In the genomic region with DNA sequence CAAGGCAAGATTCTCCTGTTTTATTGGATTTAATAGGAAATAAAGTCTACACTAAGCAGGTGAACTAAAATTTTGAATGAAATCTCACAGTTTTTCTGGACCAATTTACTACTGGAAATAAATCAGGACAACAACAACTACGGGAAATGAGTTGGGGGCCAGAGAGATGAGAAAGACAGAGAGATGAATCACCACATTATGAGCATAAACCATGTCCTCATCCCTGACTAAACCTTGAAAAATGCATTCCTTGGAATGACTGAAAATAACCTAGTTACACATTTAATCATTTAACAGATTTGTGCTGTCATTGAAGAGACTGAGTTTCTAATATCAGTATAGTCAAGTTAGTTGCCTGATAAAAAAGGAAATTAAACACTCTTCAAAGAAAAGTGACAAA, we compare ENCODE assay signal across 15 cellular contexts.
DNase-seq lines count a peak whose midpoint lies in the region; ATAC-seq and TF ChIP-seq lines count a peak whose summit lies in the region.
"Had no signal": no experiment of that assay in that cellular context is flagged by ENCODE, and none has a peak within 500 bp of the region (broad histone marks: within the 10 kb centered on the region; RNA-seq: fewer than 3 reads in every experiment).

No MANE protein-coding gene starts in this region.

- no peak for TF ChIP-seq CTCF in chondrocyte (IDR thresholded peaks at IDR 0.05)

- H3K4me1 Mint-ChIP-seq in chondrocyte (ENCODE audit: low read depth) = peaks cover 38% of the 10 kb centered on the region
- H3K4me1 Mint-ChIP-seq: stimulated activated memory B cell treated with anti-CD40 and anti-IgM and Interleukin-4, amounts not matched to agents 10 μg/mL and 1 μg/mL and 100 μg/mL, for 72 hours had no signal

- H3K4me3 Mint-ChIP-seq in chondrocyte (ENCODE audit: unreplicated experiment) = no peak overlapping the region
- H3K4me3 Mint-ChIP-seq: stimulated activated memory B cell treated with anti-CD40 and anti-IgM and Interleukin-4, amounts not matched to agents 10 μg/mL and 1 μg/mL and 100 μg/mL, for 72 hours had no signal

- in situ Hi-C loops in ACHN (cut with HindIII; ENCODE audit: low pct_ligation_motif_present, low pct_unique_long_range_greater_than_20kb, low sequenced_read_pairs) = no loop called here

- H3K27ac Mint-ChIP-seq in chondrocyte (ENCODE audit: unreplicated experiment) = peak overlapping the region; percentile 78
- H3K27ac Mint-ChIP-seq: stimulated activated memory B cell treated with anti-CD40 and anti-IgM and Interleukin-4, amounts not matched to agents 10 μg/mL and 1 μg/mL and 100 μg/mL, for 72 hours had no signal

- ATAC-seq in HG02870 (IDR thresholded peaks at IDR 0.05; ENCODE audit: unreplicated experiment) (no peak), HG03520 (IDR thresholded peaks at IDR 0.05; ENCODE audit: unreplicated experiment) (no peak)
- ATAC-seq: GM12878; stimulated activated memory B cell treated with anti-CD40 and anti-IgM and Interleukin-4, amounts not matched to agents 10 μg/mL and 1 μg/mL and 100 μg/mL, for 72 hours had no signal

- H3K27me3 Mint-ChIP-seq in chondrocyte (ENCODE audit: low read depth) = no peaks in the 10 kb centered on the region
- H3K27me3 Mint-ChIP-seq: stimulated activated memory B cell treated with anti-CD40 and anti-IgM and Interleukin-4, amounts not matched to agents 10 μg/mL and 1 μg/mL and 100 μg/mL, for 72 hours had no signal

- H3K9me3 Mint-ChIP-seq in chondrocyte (ENCODE audit: low read depth) = no peaks in the 10 kb centered on the region

- DNase-seq in ACHN (peak; percentile 98), LHCN-M2 (ENCODE audit: low read depth) (peak; percentile 88), chondrocyte (ENCODE audit: low spot score) (no peak), kidney tubule cell (ENCODE audit: low spot score) (peak; percentile 90), GF-D8 (lab: John Stamatoyannopoulos, UW) (no peak), NCI-H2029 (lab: John Stamatoyannopoulos, UW) (no peak)
- DNase-seq: activated T-cell treated with anti-CD3 and anti-CD28 coated beads for 4 hours; AML-193; DMS153; effector memory CD4-positive, alpha-beta T cell; stimulated activated CD4-positive, alpha-beta T cell treated with anti-CD3 and anti-CD28 coated beads, Interleukin-2, amount 100 ng/mL, for 48 hours had no signal

- no peaks in the 10 kb centered on the region for H3K36me3 Mint-ChIP-seq in chondrocyte (ENCODE audit: low read depth)
- H3K36me3 Mint-ChIP-seq: stimulated activated memory B cell treated with anti-CD40 and anti-IgM and Interleukin-4, amounts not matched to agents 10 μg/mL and 1 μg/mL and 100 μg/mL, for 72 hours had no signal

Comparison
In these comparisons a context has a peak if more than half of its experiments do, and no peak if none do; other contexts are left out.
1. DNase-seq: peak in ACHN (single experiment), LHCN-M2 (single experiment) and kidney tubule cell (single experiment); none in chondrocyte (single experiment), GF-D8 (single experiment) and NCI-H2029 (single experiment).